Comparison of ENCODE assay signal across 17 cellular contexts in the genomic region with DNA sequence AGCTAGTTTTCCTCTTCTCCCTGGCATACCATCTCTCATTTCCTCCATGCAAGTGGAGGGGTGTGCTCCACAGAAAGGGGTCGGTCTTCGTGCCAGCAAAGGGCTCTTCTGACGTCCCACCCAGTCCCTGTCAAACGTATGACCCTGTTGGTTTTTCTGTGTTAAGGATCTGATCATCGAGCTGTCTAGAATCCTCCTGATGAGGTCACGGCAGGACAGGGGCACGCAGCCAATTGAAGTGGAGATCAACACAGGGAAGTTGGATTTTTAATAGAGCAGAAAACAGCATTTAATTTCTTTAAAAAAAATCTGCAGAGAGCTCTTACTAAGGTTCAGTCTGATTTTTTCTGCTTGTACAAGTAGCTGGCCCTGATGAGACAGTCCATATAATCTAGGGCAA.
DNase-seq lines count a peak whose midpoint lies in the region; TF ChIP-seq lines count a peak whose summit lies in the region.
"Had no signal": no experiment of that assay in that cellular context is flagged by ENCODE, and none has a peak within 500 bp of the region (broad histone marks: within the 10 kb centered on the region; RNA-seq: fewer than 3 reads in every experiment).

No MANE protein-coding gene starts in this region.

- peaks cover 28% of the 10 kb centered on the region for H3F3A ChIP-seq in neural progenitor cell (ENCODE audit: low read depth)

- no peaks in the 10 kb centered on the region for H3K36me3 Mint-ChIP-seq in brain
- H3K36me3 Mint-ChIP-seq in neural progenitor cell, result no peaks in the 10 kb centered on the region
- H3K36me3 Mint-ChIP-seq: IgD-negative memory B cell had no signal

- H3K4me3 Mint-ChIP-seq in brain, result no peak overlapping the region
- no peak overlapping the region for H3K4me3 Mint-ChIP-seq in neural progenitor cell
- H3K4me3 Mint-ChIP-seq: H9, IgD-negative memory B cell had no signal

- H4K20me1 ChIP-seq in BLaER1 (no peaks in the 10 kb centered on the region), neural progenitor cell (ENCODE audit: low read depth) (peaks cover 11% of the 10 kb centered on the region)

- H3K27ac Mint-ChIP-seq in brain (peak overlapping the region in 3 of 5 experiments; percentile 89 to 97 (median 96)), neural progenitor cell (peak overlapping the region; percentile 91)
- H3K27ac Mint-ChIP-seq: H9, IgD-negative memory B cell had no signal

- H3K4me1 Mint-ChIP-seq in brain (peaks cover 65% of the 10 kb centered on the region), neural progenitor cell (peaks cover 37% of the 10 kb centered on the region)
- H3K4me1 Mint-ChIP-seq: IgD-negative memory B cell had no signal

- H3K9me3 ChIP-seq in BLaER1 (no peaks in the 10 kb centered on the region), neural progenitor cell (ENCODE audit: low read depth) (no peaks in the 10 kb centered on the region)

- H3K4me3 ChIP-seq in BLaER1 (no peak overlapping the region), neural progenitor cell (no peak overlapping the region)
- H3K4me3 ChIP-seq: SJSA1 had no signal

- H3K4me2 ChIP-seq in BLaER1 (peak overlapping the region; percentile 82), neural progenitor cell (peak overlapping the region; percentile 26)

- DNase-seq in DMS79 (lab: John Stamatoyannopoulos, UW) (peak; percentile 78), neural progenitor cell (ENCODE audit: low spot score) (no peak), GM13977 (ENCODE audit: low spot score) (no peak), NCI-H226 (no peak)
- DNase-seq in stimulated activated CD4-positive, alpha-beta T cell treated with anti-CD3 and anti-CD28 coated beads, Interleukin-4, amount 100 ng/mL, for 1 hour, result no peak
- DNase-seq: C1 segment of cervical spinal cord, Karpas-422, MM.1S, NCI-H1417, NCI-H187 treated with DMSO at 0.1 percent for 48 hours, NCI-H526 had no signal

- peaks cover 53% of the 10 kb centered on the region for H3K4me1 ChIP-seq in BLaER1
- peaks cover 29% of the 10 kb centered on the region for H3K4me1 ChIP-seq in neural progenitor cell
- H3K4me1 ChIP-seq: SJSA1 had no signal

- H2AFZ ChIP-seq in neural progenitor cell (replicated peaks), result no peak overlapping the region

- no peak for TF ChIP-seq CTCF in brain (conservative IDR thresholded peaks at IDR 0.05)
- no peak for TF ChIP-seq CTCF in neural progenitor cell (IDR thresholded peaks at IDR 0.05)
- TF ChIP-seq CTCF in GM13977 (IDR thresholded peaks at IDR 0.05; ENCODE audit: extremely low read depth, insufficient read depth, missing control alignments), result no peak

- H3K9me3 Mint-ChIP-seq in brain (peaks cover 0 to 8% (median 0%) of the 10 kb centered on the region in 5 experiments), neural progenitor cell (no peaks in the 10 kb centered on the region)
- H3K9me3 Mint-ChIP-seq: H9 had no signal

- H3K79me2 ChIP-seq in neural progenitor cell (ENCODE audit: low read depth), result no peaks in the 10 kb centered on the region

- peak overlapping the region; percentile 70; the same call in 1 of the 2 replicates for H3K27ac ChIP-seq in BLaER1
- no peak overlapping the region for H3K27ac ChIP-seq in neural progenitor cell
- H3K27ac ChIP-seq: HL-60, SJSA1 had no signal

- no peak overlapping the region for H3K9ac ChIP-seq in BLaER1
- H3K9ac ChIP-seq in neural progenitor cell, result no peak overlapping the region

- in situ Hi-C loops in GM13977 (cut with MboI; ENCODE audit: low pct_unique_long_range_greater_than_20kb, low sequenced_read_pairs, unreplicated experiment), result no loop called here

- H3K27me3 Mint-ChIP-seq in brain (peaks cover 6% of the 10 kb centered on the region), neural progenitor cell (ENCODE audit: insufficient read depth, low read depth) (peaks cover 9% of the 10 kb centered on the region)

- H3K27me3 ChIP-seq in BLaER1 (no peaks in the 10 kb centered on the region), neural progenitor cell (peaks cover 89% of the 10 kb centered on the region)

- H3K36me3 ChIP-seq in BLaER1 (no peaks in the 10 kb centered on the region), neural progenitor cell (no peaks in the 10 kb centered on the region)
- H3K36me3 ChIP-seq: SJSA1 had no signal
